27 cellular contexts compared by ENCODE assay signal in genomic region chr4:18185491-18185890, GRCh38.
"Had no signal": no experiment of that assay in that cellular context is flagged by ENCODE, and none has a peak within 500 bp of the region (broad histone marks: within the 10 kb centered on the region; RNA-seq: fewer than 3 reads in every experiment).

No MANE protein-coding gene starts in this region.

- ATAC-seq: activated T-cell treated with anti-CD3 and anti-CD28 coated beads, Interleukin-2, amount 50 U/mL, for 72 hours; esophagus mucosa had no signal

- H3K9me3 Mint-ChIP-seq: activated CD4-positive, alpha-beta memory T cell treated with anti-CD3 and anti-CD28 coated beads, Interleukin-2, amount 10 ng/mL, durations not matched to agents 7 days and 5 days; activated CD4-positive, alpha-beta T cell treated with anti-CD3 and anti-CD28 coated beads, Interleukin-2, amount 10 ng/mL, durations not matched to agents 7 days and 5 days; activated T-cell treated with anti-CD3 and anti-CD28 coated beads, Interleukin-2, amount 50 U/mL, for 24 hours; activated T-cell treated with anti-CD3 and anti-CD28 coated beads, Interleukin-2, amount 50 U/mL, for 72 hours; central memory CD8-positive, alpha-beta T cell; dendritic cell treated with granulocyte-macrophage colony-stimulating factor and Interleukin-4, amounts not matched to agents 40 ng/mL and 50 ng/mL, for 4 days; endodermal cell had no signal

- H3K4me1 Mint-ChIP-seq: activated CD4-positive, alpha-beta memory T cell treated with anti-CD3 and anti-CD28 coated beads, Interleukin-2, amount 10 ng/mL, durations not matched to agents 7 days and 5 days; activated CD4-positive, alpha-beta T cell treated with anti-CD3 and anti-CD28 coated beads, Interleukin-2, amount 10 ng/mL, durations not matched to agents 7 days and 5 days; central memory CD8-positive, alpha-beta T cell; endodermal cell had no signal

- H3K27me3 Mint-ChIP-seq: activated CD4-positive, alpha-beta T cell treated with anti-CD3 and anti-CD28 coated beads, Interleukin-2, amount 10 ng/mL, durations not matched to agents 7 days and 5 days; dendritic cell treated with granulocyte-macrophage colony-stimulating factor and Interleukin-4, amounts not matched to agents 40 ng/mL and 50 ng/mL, for 4 days had no signal

- H3K27ac ChIP-seq: brain microvascular endothelial cell, coronary artery, dorsolateral prefrontal cortex had no signal

- H3K4me3 Mint-ChIP-seq: activated CD4-positive, alpha-beta memory T cell treated with anti-CD3 and anti-CD28 coated beads, Interleukin-2, amount 10 ng/mL, durations not matched to agents 7 days and 5 days; activated CD4-positive, alpha-beta T cell treated with anti-CD3 and anti-CD28 coated beads, Interleukin-2, amount 10 ng/mL, durations not matched to agents 7 days and 5 days; activated naive CD8-positive, alpha-beta T cell; activated T-cell treated with anti-CD3 and anti-CD28 coated beads, Interleukin-2, amount 50 U/mL, for 24 hours; activated T-cell treated with anti-CD3 and anti-CD28 coated beads, Interleukin-2, amount 50 U/mL, for 72 hours; central memory CD8-positive, alpha-beta T cell; dendritic cell treated with granulocyte-macrophage colony-stimulating factor and Interleukin-4, amounts not matched to agents 40 ng/mL and 50 ng/mL, for 4 days; endodermal cell had no signal

- DNase-seq: activated CD4-positive, alpha-beta memory T cell treated with anti-CD3 and anti-CD28 coated beads, Interleukin-2, amount 10 ng/mL, durations not matched to agents 7 days and 5 days; activated CD4-positive, alpha-beta T cell treated with anti-CD3 and anti-CD28 coated beads for 4 hours; activated CD4-positive, alpha-beta T cell treated with anti-CD3 and anti-CD28 coated beads, Interleukin-2, amount 10 ng/mL, durations not matched to agents 7 days and 5 days; activated CD4-positive, alpha-beta T cell treated with anti-CD3 and anti-CD28 coated beads, Interleukin-2, amount 50 U/mL, for 4 hours; activated CD4-positive, CD25-positive, alpha-beta regulatory T cell; activated CD4-positive, CD25-positive, alpha-beta regulatory T cell treated with anti-CD3 and anti-CD28 coated beads, Interleukin-2, amount 50 U/mL, for 72 hours; activated CD8-positive, alpha-beta memory T cell treated with anti-CD3 and anti-CD28 coated beads, Interleukin-2, amount 50 U/mL, for 48 hours; activated gamma-delta T cell treated with Interleukin-2 at 50 U/mL for 16 hours; activated naive CD4-positive, alpha-beta T cell treated with anti-CD3 and anti-CD28 coated beads, Interleukin-2, amount 50 U/mL, for 16 hours; activated naive CD4-positive, alpha-beta T cell treated with Interleukin-2 at 50 U/mL for 16 hours; activated T-cell treated with anti-CD3 and anti-CD28 coated beads for 4 hours; activated T-cell treated with anti-CD3 and anti-CD28 coated beads, Interleukin-2, amount 50 U/mL, for 24 hours; activated T-cell treated with anti-CD3 and anti-CD28 coated beads, Interleukin-2, amount 50 U/mL, for 72 hours; amniotic stem cell; anterior cingulate cortex; brain microvascular endothelial cell; dorsolateral prefrontal cortex; effector memory CD4-positive, alpha-beta T cell; endodermal cell; foreskin fibroblast; head of caudate nucleus; T-helper 2 cell had no signal

- H3K27me3 ChIP-seq: brain microvascular endothelial cell had no signal

- H3K27ac Mint-ChIP-seq: activated CD4-positive, alpha-beta memory T cell treated with anti-CD3 and anti-CD28 coated beads, Interleukin-2, amount 10 ng/mL, durations not matched to agents 7 days and 5 days; activated CD4-positive, alpha-beta T cell treated with anti-CD3 and anti-CD28 coated beads, Interleukin-2, amount 10 ng/mL, durations not matched to agents 7 days and 5 days; activated naive CD8-positive, alpha-beta T cell; activated T-cell treated with anti-CD3 and anti-CD28 coated beads, Interleukin-2, amount 50 U/mL, for 24 hours; activated T-cell treated with anti-CD3 and anti-CD28 coated beads, Interleukin-2, amount 50 U/mL, for 72 hours; dendritic cell treated with granulocyte-macrophage colony-stimulating factor and Interleukin-4, amounts not matched to agents 40 ng/mL and 50 ng/mL, for 4 days; endodermal cell had no signal

- H3K4me3 ChIP-seq: coronary artery, dorsolateral prefrontal cortex had no signal
